ENCODE assay signal across 25 cellular contexts in genomic region chr4:84856468-84856867, GRCh38.
DNase-seq lines count a peak whose midpoint lies in the region; ATAC-seq and TF ChIP-seq lines count a peak whose summit lies in the region.
"Had no signal": no experiment of that assay in that cellular context is flagged by ENCODE, and none has a peak within 500 bp of the region (broad histone marks: within the 10 kb centered on the region; RNA-seq: fewer than 3 reads in every experiment).

No MANE protein-coding gene starts in this region.

- peak overlapping the region; percentile 86 for H3K27ac Mint-ChIP-seq in endodermal cell
- peak overlapping the region; percentile 18 for H3K27ac Mint-ChIP-seq in osteocyte (ENCODE audit: unreplicated experiment)
- H3K27ac Mint-ChIP-seq: activated CD8-positive, alpha-beta T cell treated with anti-CD3 and anti-CD28 coated beads, Interleukin-2, amount 10 ng/mL, durations not matched to agents 7 days and 5 days; activated naive CD8-positive, alpha-beta T cell treated with anti-CD3 and anti-CD28 coated beads, Interleukin-2, amount 10 ng/mL, durations not matched to agents 7 days and 5 days; B cell; CD8-positive, alpha-beta memory T cell; nephron progenitor cell; T-cell had no signal

- no peak overlapping the region for H3K27ac ChIP-seq in A673 (ENCODE audit: low read depth, low read length, poor library complexity, severe bottlenecking)
- H3K27ac ChIP-seq in endodermal cell (ENCODE audit: low read depth, low read length) = no peak overlapping the region
- H3K27ac ChIP-seq: foreskin keratinocyte, GM23248, prostate gland had no signal

- H3K27me3 ChIP-seq in A673 (replicated peaks; ENCODE audit: insufficient read depth, low read depth, low read length, poor library complexity) = no peaks in the 10 kb centered on the region
- no peaks in the 10 kb centered on the region for H3K27me3 ChIP-seq in endodermal cell (ENCODE audit: control insufficient read depth, insufficient read depth, low read length, poor library complexity, severe bottlenecking)
- H3K27me3 ChIP-seq: foreskin keratinocyte had no signal

- H3K4me1 ChIP-seq in A673 (ENCODE audit: insufficient read depth, low read length, poor library complexity, severe bottlenecking) (peaks cover 18% of the 10 kb centered on the region), endodermal cell (ENCODE audit: control insufficient read depth, insufficient read depth, low read length) (peaks cover 10% of the 10 kb centered on the region), mucosa of descending colon (ENCODE audit: low read depth) (no peaks in the 10 kb centered on the region)
- H3K4me1 ChIP-seq: prostate gland had no signal

- H3K9me3 Mint-ChIP-seq in endodermal cell (no peaks in the 10 kb centered on the region), osteocyte (ENCODE audit: unreplicated experiment) (no peaks in the 10 kb centered on the region)
- H3K9me3 Mint-ChIP-seq: activated naive CD8-positive, alpha-beta T cell treated with anti-CD3 and anti-CD28 coated beads, Interleukin-2, amount 10 ng/mL, durations not matched to agents 7 days and 5 days; nephron progenitor cell; T-cell had no signal

- BruUV-seq in A673 (replicated peaks; lab: Mats Ljungman, UMichigan) = no TSS peak

- H3K36me3 Mint-ChIP-seq in endodermal cell (ENCODE audit: low read depth) (peaks cover 29% of the 10 kb centered on the region), osteocyte (ENCODE audit: unreplicated experiment) (peaks cover 28% of the 10 kb centered on the region)
- H3K36me3 Mint-ChIP-seq: activated naive CD8-positive, alpha-beta T cell treated with anti-CD3 and anti-CD28 coated beads, Interleukin-2, amount 10 ng/mL, durations not matched to agents 7 days and 5 days; CD8-positive, alpha-beta memory T cell; T-cell had no signal

- H3K4me3 Mint-ChIP-seq in endodermal cell = peak overlapping the region; percentile 15
- H3K4me3 Mint-ChIP-seq in osteocyte (ENCODE audit: unreplicated experiment) = no peak overlapping the region
- H3K4me3 Mint-ChIP-seq: activated CD8-positive, alpha-beta T cell treated with anti-CD3 and anti-CD28 coated beads, Interleukin-2, amount 10 ng/mL, durations not matched to agents 7 days and 5 days; activated naive CD8-positive, alpha-beta T cell treated with anti-CD3 and anti-CD28 coated beads, Interleukin-2, amount 10 ng/mL, durations not matched to agents 7 days and 5 days; B cell; CD8-positive, alpha-beta memory T cell; nephron progenitor cell; T-cell had no signal

- CTCF ChIA-PET in A673 (lab: Charles Lee) = no interaction called here

- H3K27me3 Mint-ChIP-seq in endodermal cell (ENCODE audit: insufficient read depth) = no peaks in the 10 kb centered on the region
- H3K27me3 Mint-ChIP-seq in osteocyte (ENCODE audit: unreplicated experiment) = no peaks in the 10 kb centered on the region
- H3K27me3 Mint-ChIP-seq: activated naive CD8-positive, alpha-beta T cell treated with anti-CD3 and anti-CD28 coated beads, Interleukin-2, amount 10 ng/mL, durations not matched to agents 7 days and 5 days; CD8-positive, alpha-beta memory T cell; T-cell had no signal

- H3K4me1 Mint-ChIP-seq in endodermal cell (peaks cover 25% of the 10 kb centered on the region), osteocyte (ENCODE audit: unreplicated experiment) (peaks cover 24% of the 10 kb centered on the region)
- H3K4me1 Mint-ChIP-seq: activated naive CD8-positive, alpha-beta T cell treated with anti-CD3 and anti-CD28 coated beads, Interleukin-2, amount 10 ng/mL, durations not matched to agents 7 days and 5 days; B cell; CD8-positive, alpha-beta memory T cell; nephron progenitor cell; T-cell had no signal

- no peaks in the 10 kb centered on the region for H3K9me3 ChIP-seq in A673 (ENCODE audit: low read depth, low read length, poor library complexity, severe bottlenecking)
- no peaks in the 10 kb centered on the region for H3K9me3 ChIP-seq in endodermal cell (ENCODE audit: control insufficient read depth, low read length)
- H3K9me3 ChIP-seq in mucosa of descending colon = no peaks in the 10 kb centered on the region
- H3K9me3 ChIP-seq: prostate gland had no signal

- H3K4me3 ChIP-seq in A673 (ENCODE audit: low read depth, low read length, poor library complexity, severe bottlenecking) (no peak overlapping the region), endodermal cell (ENCODE audit: low read length) (peak overlapping the region; percentile 6), mucosa of descending colon (no peak overlapping the region)
- H3K4me3 ChIP-seq: GM23248, prostate gland had no signal

- POLR2A ChIA-PET in A673 (lab: Charles Lee; ENCODE audit: low non-redundant PET) = no interaction called here

- ATAC-seq in mucosa of descending colon (no peak), GM18870 (IDR thresholded peaks at IDR 0.05; ENCODE audit: unreplicated experiment) (no peak)
- ATAC-seq: activated CD8-positive, alpha-beta T cell treated with anti-CD3 and anti-CD28 coated beads, Interleukin-2, amount 10 ng/mL, durations not matched to agents 7 days and 5 days; foreskin keratinocyte; Panc1; T-cell had no signal

- intact Hi-C loops in A673 (cut with micrococcal nuclease; ENCODE audit: unreplicated experiment) (loop anchor here (10.0 kb wide), 1 partner anchor 108 kb away; the partner anchor contains the start of gene WDFY3), mucosa of descending colon (cut with DNase I, micrococcal nuclease) (no loop called here)

- H3K36me3 ChIP-seq in A673 (ENCODE audit: insufficient read depth, low read length, poor library complexity, severe bottlenecking) = no peaks in the 10 kb centered on the region
- peaks cover 30% of the 10 kb centered on the region for H3K36me3 ChIP-seq in endodermal cell (ENCODE audit: control insufficient read depth, insufficient read depth, low read length)
- H3K36me3 ChIP-seq in mucosa of descending colon (ENCODE audit: low read depth) = no peaks in the 10 kb centered on the region
- H3K36me3 ChIP-seq: prostate gland had no signal

- DNase-seq in A673 (ENCODE audit: low spot score) (peak; percentile 75), NCI-H2227 treated with DMSO at 0.1 percent for 48 hours (lab: John Stamatoyannopoulos, UW) (peak; percentile 36), endodermal cell (peak; percentile 49), osteocyte (ENCODE audit: extremely low spot score, unreplicated experiment) (no peak), mucosa of descending colon (no peak), mucosa of gallbladder (ENCODE audit: low spot score) (no peak), NCI-H526 (lab: John Stamatoyannopoulos, UW) (no peak)
- DNase-seq: activated CD4-positive, CD25-positive, alpha-beta regulatory T cell treated with anti-CD3 and anti-CD28 coated beads, Interleukin-2, amount 50 U/mL, for 72 hours; activated CD8-positive, alpha-beta T cell treated with anti-CD3 and anti-CD28 coated beads, Interleukin-2, amount 10 ng/mL, durations not matched to agents 7 days and 5 days; activated effector memory CD4-positive, alpha-beta T cell treated with anti-CD3 and anti-CD28 coated beads, Interleukin-2, amount 50 U/mL, for 16 hours; activated naive CD8-positive, alpha-beta T cell treated with anti-CD3 and anti-CD28 coated beads, Interleukin-2, amount 10 ng/mL, durations not matched to agents 7 days and 5 days; CD8-positive, alpha-beta memory T cell; effector CD8-positive, alpha-beta T cell; foreskin keratinocyte; left ventricle myocardium superior; NCI-H187; NCI-H226; nephron progenitor cell; NK-92 treated with Interleukin-12 subunit alpha and Interleukin-12 subunit beta, amount 100 ng/mL, for 24 hours; T-cell had no signal

- H3K9ac ChIP-seq in endodermal cell (ENCODE audit: extremely low read depth, low read length, poor library complexity, severe bottlenecking) = no peak overlapping the region
- H3K9ac ChIP-seq: GM23248 had no signal

- TF ChIP-seq CTCF in A673 (conservative IDR thresholded peaks at IDR 0.05; ENCODE audit: low read depth, low read length) = no peak
- TF ChIP-seq CTCF in endodermal cell (conservative IDR thresholded peaks at IDR 0.05) = no peak
- no peak for TF ChIP-seq CTCF in osteocyte (IDR thresholded peaks at IDR 0.05)
- TF ChIP-seq CTCF in mucosa of descending colon (IDR thresholded peaks at IDR 0.05) = no peak

Comparison
In these comparisons a context has a peak if more than half of its experiments do, and no peak if none do; other contexts are left out.
1. DNase-seq: peak in A673 (single experiment), NCI-H2227 treated with DMSO at 0.1 percent for 48 hours (single experiment) and endodermal cell (single experiment); none in osteocyte (single experiment), mucosa of descending colon (0 of 3), mucosa of gallbladder (single experiment) and NCI-H526 (0 of 2).